8 cellular contexts compared by ENCODE assay signal in the genomic region with DNA sequence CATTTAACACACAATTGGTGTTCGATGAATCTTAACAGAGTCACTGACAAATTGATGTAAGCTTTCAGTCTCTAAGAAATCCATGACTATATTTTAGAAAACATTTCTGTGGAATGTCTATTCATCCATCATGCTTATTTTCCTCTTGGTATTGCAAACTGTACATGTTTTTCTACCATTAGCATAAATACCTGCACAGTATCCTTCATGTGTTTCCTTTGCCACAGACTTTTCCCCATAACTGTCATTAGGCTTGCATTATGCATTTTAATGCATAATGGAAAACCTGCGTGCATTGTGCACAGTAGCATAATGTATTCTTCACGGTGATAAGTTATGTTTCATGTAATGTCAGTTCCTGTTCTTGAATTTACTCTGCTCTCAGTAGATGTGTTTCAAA.
"Had no signal": no experiment of that assay in that cellular context is flagged by ENCODE, and none has a peak within 500 bp of the region (broad histone marks: within the 10 kb centered on the region; RNA-seq: fewer than 3 reads in every experiment).

No MANE protein-coding gene starts in this region.

- H3K4me3 ChIP-seq: GM23248, GM23338, HAP-1 had no signal

- H3K36me3 ChIP-seq: HAP-1 had no signal

- H3K4me3 Mint-ChIP-seq: GM23338, H9, HFFc6 had no signal

- H3K27ac ChIP-seq: GM23248 had no signal

- H3K27ac Mint-ChIP-seq: GM23338, H9, HFFc6 had no signal

- H2AFZ ChIP-seq: GM23248, GM23338 had no signal

- H3K4me1 Mint-ChIP-seq: GM23338, H9 had no signal

- DNase-seq: GM23248, GOT3, H7, H9, HCEC 1CT, HFFc6 had no signal

- H3K4me2 ChIP-seq: GM23338 had no signal

- H3K9me3 ChIP-seq: HAP-1 had no signal

- H3K9me3 Mint-ChIP-seq: GM23338, H9 had no signal

- H3K9ac ChIP-seq: GM23248 had no signal
